ENCODE assay signal across 1 cellular context in the genomic region with DNA sequence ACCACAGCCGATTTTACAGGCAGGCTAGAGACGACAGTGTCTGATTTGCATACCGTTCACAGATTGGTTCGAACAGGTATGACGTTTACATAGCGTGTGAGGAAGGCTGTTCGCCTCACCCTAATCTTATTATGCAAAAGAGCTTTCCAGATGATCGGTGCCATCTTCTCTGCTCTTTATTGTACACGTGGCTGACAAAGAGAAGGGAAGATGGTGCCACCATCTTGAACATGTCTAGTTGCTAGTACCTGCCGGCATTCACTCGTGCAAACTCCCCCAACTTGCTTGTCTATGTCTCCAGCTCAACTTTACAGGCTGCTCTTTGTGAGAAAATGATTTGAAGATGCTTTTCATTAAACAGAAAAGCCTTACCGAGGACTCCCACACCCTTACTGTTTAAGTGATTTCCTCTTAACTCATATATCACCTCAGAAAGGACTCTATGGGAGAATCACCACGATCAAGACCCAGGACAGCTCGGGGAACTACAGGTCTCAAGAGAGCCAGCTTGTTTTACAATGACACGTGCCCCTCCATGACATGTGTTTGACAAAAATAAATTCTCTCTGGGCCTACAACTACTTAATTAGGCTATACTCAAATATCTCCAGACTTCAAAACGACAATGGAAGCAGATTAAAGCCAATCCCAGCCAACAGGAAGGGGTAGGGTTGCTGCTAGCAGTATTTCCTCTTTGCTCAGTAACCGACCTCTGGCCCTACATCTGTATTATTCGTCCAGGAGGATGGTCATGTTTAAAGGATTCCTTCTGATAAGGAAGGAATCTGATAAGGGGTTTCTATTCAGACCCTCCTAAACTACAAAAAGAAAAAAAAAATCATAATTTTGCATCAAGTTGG.
TF ChIP-seq lines count a peak whose summit lies in the region.

No MANE protein-coding gene starts in this region.

TF ChIP-seq in K562, 482 proteins besides CTCF, POLR2A, EP300 and RAD21 (continued from another document and continues in another):
- TF ChIP-seq NR2C1 (IDR thresholded peaks at IDR 0.05) (no peak), NR2C1 (tag; IDR thresholded peaks at IDR 0.05) (peak; percentile 15; the same call in 1 of the 2 replicates), DDX20 (tag; IDR thresholded peaks at IDR 0.05; ENCODE audit: low read depth) (no peak; the same call in 1 of the 2 replicates), HCFC1 (IDR thresholded peaks at IDR 0.05; ENCODE audit: low read depth, low read length) (peak; percentile 49), TAF1 (IDR thresholded peaks at IDR 0.05; ENCODE audit: control insufficient read depth, extremely low read depth, insufficient read depth, low read length, severe bottlenecking) (peak; percentile 54), HDAC1 (IDR thresholded peaks at IDR 0.05) (peak in 1 of 2 experiments; percentile 39; a peak in 1 of 4 replicates), RAD51 (IDR thresholded peaks at IDR 0.05; ENCODE audit: borderline replicate concordance, low read depth) (no peak), ATF7 (IDR thresholded peaks at IDR 0.05) (peak; percentile 82), JUND (IDR thresholded peaks at IDR 0.05; ENCODE audit: borderline replicate concordance, low read depth, low read length) (peak; percentile 57; the same call in 1 of the 2 replicates), JUND (tag; IDR thresholded peaks at IDR 0.05; ENCODE audit: borderline replicate concordance, low read depth, low read length) (peak; percentile 46; the same call in 1 of the 3 replicates), GABPB1 (CRISPR knock-in tag; IDR thresholded peaks at IDR 0.05) (0 out of 2 replicates have a peak, but pooled peaks have one; percentile 10), HDAC2 (IDR thresholded peaks at IDR 0.05) (0 out of 2 replicates have a peak, but pooled peaks have one; percentile 9), ZC3H4 (CRISPR knock-in tag; IDR thresholded peaks at IDR 0.05; ENCODE audit: borderline replicate concordance) (no peak), DMBX1 (CRISPR knock-in tag; IDR thresholded peaks at IDR 0.05; ENCODE audit: borderline replicate concordance) (0 out of 2 replicates have a peak, but pooled peaks have one; percentile 39), TAL1 (IDR thresholded peaks at IDR 0.05) (peak; percentile 4; the same call in 1 of the 2 replicates), ZKSCAN3 (CRISPR knock-in tag; IDR thresholded peaks at IDR 0.05) (no peak), SMARCB1 (IDR thresholded peaks at IDR 0.05; ENCODE audit: insufficient read length, low read depth) (no peak), GATA2 (CRISPR knock-in tag; IDR thresholded peaks at IDR 0.05) (peak; percentile 8; the same call in 1 of the 2 replicates), TAF7 (tag; IDR thresholded peaks at IDR 0.05) (0 out of 2 replicates have a peak, but pooled peaks have one; percentile 3), YY1 (IDR thresholded peaks at IDR 0.05; ENCODE audit: borderline replicate concordance in 1 of 3, control insufficient read depth in 1 of 3, extremely low read depth in 1 of 3, insufficient read depth in 3 of 3, insufficient read length in 1 of 3, insufficient replicate concordance in 2 of 3, low read depth in 1 of 3, low read length in 2 of 3) (peak; percentile 62 to 96 (median 82)), EP400 (IDR thresholded peaks at IDR 0.05) (peak; percentile 98), PHF8 (IDR thresholded peaks at IDR 0.05; ENCODE audit: borderline replicate concordance, low read length) (peak; percentile 37; the same call in 1 of the 2 replicates), NFYB (IDR thresholded peaks at IDR 0.05; ENCODE audit: extremely low read depth, insufficient read length) (peak; percentile 12), KDM1A (IDR thresholded peaks at IDR 0.05) (peak in 1 of 2 experiments; percentile 32; a peak in 3 of 4 replicates), EHMT2 (IDR thresholded peaks at IDR 0.05) (peak; percentile 89), TAF9B (IDR thresholded peaks at IDR 0.05; ENCODE audit: partially characterized antibody) (peak; percentile 84), PCBP2 (IDR thresholded peaks at IDR 0.05; ENCODE audit: low read depth, low read length, poor library complexity, severe bottlenecking) (no peak), ZBTB8A (IDR thresholded peaks at IDR 0.05; ENCODE audit: partially characterized antibody) (peak; percentile 58), ZBED1 (IDR thresholded peaks at IDR 0.05) (no peak), HNRNPH1 (optimal IDR thresholded peaks at IDR 0.05; ENCODE audit: low read depth, low read length) (no peak), MIER1 (IDR thresholded peaks at IDR 0.05; ENCODE audit: low read depth) (no peak), GTF2F1 (IDR thresholded peaks at IDR 0.05; ENCODE audit: low read depth, low read length) (peak; percentile 92), NFIX (CRISPR knock-in tag; IDR thresholded peaks at IDR 0.05; ENCODE audit: low read depth) (no peak), CXXC5 (CRISPR knock-in tag; IDR thresholded peaks at IDR 0.05) (peak; percentile 27; the same call in 1 of the 2 replicates), ATF1 (CRISPR knock-in tag; IDR thresholded peaks at IDR 0.05) (no peak), ATF1 (tag; IDR thresholded peaks at IDR 0.05) (peak; percentile 95), KAT8 (IDR thresholded peaks at IDR 0.05; ENCODE audit: low read depth) (peak; percentile 91), ILF3 (IDR thresholded peaks at IDR 0.05; ENCODE audit: borderline replicate concordance) (no peak), FOSL1 (tag; conservative IDR thresholded peaks at IDR 0.05) (peak; percentile 27; the same call in 1 of the 2 replicates), NFRKB (IDR thresholded peaks at IDR 0.05; ENCODE audit: low read depth) (peak; percentile 99)
- TF ChIP-seq, protein P1, sequence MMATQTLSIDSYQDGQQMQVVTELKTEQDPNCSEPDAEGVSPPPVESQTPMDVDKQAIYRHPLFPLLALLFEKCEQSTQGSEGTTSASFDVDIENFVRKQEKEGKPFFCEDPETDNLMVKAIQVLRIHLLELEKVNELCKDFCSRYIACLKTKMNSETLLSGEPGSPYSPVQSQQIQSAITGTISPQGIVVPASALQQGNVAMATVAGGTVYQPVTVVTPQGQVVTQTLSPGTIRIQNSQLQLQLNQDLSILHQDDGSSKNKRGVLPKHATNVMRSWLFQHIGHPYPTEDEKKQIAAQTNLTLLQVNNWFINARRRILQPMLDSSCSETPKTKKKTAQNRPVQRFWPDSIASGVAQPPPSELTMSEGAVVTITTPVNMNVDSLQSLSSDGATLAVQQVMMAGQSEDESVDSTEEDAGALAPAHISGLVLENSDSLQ (IDR thresholded peaks at IDR 0.05), result peak; percentile 42
- TF ChIP-seq, protein P2, sequence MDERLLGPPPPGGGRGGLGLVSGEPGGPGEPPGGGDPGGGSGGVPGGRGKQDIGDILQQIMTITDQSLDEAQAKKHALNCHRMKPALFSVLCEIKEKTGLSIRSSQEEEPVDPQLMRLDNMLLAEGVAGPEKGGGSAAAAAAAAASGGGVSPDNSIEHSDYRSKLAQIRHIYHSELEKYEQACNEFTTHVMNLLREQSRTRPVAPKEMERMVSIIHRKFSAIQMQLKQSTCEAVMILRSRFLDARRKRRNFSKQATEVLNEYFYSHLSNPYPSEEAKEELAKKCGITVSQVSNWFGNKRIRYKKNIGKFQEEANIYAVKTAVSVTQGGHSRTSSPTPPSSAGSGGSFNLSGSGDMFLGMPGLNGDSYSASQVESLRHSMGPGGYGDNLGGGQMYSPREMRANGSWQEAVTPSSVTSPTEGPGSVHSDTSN (CRISPR knock-in tag; IDR thresholded peaks at IDR 0.05; ENCODE audit: low read depth), result no peak
- TF ChIP-seq, protein P2 (tag; conservative IDR thresholded peaks at IDR 0.05; ENCODE audit: low read depth), result 0 out of 2 replicates have a peak, but pooled peaks have one; percentile 16
- TF ChIP-seq, protein P3, sequence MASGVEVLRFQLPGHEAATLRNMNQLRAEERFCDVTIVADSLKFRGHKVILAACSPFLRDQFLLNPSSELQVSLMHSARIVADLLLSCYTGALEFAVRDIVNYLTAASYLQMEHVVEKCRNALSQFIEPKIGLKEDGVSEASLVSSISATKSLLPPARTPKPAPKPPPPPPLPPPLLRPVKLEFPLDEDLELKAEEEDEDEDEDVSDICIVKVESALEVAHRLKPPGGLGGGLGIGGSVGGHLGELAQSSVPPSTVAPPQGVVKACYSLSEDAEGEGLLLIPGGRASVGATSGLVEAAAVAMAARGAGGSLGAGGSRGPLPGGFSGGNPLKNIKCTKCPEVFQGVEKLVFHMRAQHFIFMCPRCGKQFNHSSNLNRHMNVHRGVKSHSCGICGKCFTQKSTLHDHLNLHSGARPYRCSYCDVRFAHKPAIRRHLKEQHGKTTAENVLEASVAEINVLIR (CRISPR knock-in tag; IDR thresholded peaks at IDR 0.05), result peak; percentile 58
- TF ChIP-seq, protein P4, sequence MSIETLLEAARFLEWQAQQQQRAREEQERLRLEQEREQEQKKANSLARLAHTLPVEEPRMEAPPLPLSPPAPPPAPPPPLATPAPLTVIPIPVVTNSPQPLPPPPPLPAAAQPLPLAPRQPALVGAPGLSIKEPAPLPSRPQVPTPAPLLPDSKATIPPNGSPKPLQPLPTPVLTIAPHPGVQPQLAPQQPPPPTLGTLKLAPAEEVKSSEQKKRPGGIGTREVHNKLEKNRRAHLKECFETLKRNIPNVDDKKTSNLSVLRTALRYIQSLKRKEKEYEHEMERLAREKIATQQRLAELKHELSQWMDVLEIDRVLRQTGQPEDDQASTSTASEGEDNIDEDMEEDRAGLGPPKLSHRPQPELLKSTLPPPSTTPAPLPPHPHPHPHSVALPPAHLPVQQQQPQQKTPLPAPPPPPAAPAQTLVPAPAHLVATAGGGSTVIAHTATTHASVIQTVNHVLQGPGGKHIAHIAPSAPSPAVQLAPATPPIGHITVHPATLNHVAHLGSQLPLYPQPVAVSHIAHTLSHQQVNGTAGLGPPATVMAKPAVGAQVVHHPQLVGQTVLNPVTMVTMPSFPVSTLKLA (conservative IDR thresholded peaks at IDR 0.05), result peak; percentile 89 to 93
- TF ChIP-seq, protein P5, sequence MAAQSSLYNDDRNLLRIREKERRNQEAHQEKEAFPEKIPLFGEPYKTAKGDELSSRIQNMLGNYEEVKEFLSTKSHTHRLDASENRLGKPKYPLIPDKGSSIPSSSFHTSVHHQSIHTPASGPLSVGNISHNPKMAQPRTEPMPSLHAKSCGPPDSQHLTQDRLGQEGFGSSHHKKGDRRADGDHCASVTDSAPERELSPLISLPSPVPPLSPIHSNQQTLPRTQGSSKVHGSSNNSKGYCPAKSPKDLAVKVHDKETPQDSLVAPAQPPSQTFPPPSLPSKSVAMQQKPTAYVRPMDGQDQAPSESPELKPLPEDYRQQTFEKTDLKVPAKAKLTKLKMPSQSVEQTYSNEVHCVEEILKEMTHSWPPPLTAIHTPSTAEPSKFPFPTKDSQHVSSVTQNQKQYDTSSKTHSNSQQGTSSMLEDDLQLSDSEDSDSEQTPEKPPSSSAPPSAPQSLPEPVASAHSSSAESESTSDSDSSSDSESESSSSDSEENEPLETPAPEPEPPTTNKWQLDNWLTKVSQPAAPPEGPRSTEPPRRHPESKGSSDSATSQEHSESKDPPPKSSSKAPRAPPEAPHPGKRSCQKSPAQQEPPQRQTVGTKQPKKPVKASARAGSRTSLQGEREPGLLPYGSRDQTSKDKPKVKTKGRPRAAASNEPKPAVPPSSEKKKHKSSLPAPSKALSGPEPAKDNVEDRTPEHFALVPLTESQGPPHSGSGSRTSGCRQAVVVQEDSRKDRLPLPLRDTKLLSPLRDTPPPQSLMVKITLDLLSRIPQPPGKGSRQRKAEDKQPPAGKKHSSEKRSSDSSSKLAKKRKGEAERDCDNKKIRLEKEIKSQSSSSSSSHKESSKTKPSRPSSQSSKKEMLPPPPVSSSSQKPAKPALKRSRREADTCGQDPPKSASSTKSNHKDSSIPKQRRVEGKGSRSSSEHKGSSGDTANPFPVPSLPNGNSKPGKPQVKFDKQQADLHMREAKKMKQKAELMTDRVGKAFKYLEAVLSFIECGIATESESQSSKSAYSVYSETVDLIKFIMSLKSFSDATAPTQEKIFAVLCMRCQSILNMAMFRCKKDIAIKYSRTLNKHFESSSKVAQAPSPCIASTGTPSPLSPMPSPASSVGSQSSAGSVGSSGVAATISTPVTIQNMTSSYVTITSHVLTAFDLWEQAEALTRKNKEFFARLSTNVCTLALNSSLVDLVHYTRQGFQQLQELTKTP (IDR thresholded peaks at IDR 0.05; ENCODE audit: low read depth in 1 of 2, partially characterized antibody in 2 of 2), result peak in 1 of 2 experiments; percentile 39
- TF ChIP-seq, protein P6, sequence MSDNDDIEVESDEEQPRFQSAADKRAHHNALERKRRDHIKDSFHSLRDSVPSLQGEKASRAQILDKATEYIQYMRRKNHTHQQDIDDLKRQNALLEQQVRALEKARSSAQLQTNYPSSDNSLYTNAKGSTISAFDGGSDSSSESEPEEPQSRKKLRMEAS (CRISPR knock-in tag; IDR thresholded peaks at IDR 0.05), result peak; percentile 84
